ENCODE assay signal across 9 cellular contexts in the genomic region with DNA sequence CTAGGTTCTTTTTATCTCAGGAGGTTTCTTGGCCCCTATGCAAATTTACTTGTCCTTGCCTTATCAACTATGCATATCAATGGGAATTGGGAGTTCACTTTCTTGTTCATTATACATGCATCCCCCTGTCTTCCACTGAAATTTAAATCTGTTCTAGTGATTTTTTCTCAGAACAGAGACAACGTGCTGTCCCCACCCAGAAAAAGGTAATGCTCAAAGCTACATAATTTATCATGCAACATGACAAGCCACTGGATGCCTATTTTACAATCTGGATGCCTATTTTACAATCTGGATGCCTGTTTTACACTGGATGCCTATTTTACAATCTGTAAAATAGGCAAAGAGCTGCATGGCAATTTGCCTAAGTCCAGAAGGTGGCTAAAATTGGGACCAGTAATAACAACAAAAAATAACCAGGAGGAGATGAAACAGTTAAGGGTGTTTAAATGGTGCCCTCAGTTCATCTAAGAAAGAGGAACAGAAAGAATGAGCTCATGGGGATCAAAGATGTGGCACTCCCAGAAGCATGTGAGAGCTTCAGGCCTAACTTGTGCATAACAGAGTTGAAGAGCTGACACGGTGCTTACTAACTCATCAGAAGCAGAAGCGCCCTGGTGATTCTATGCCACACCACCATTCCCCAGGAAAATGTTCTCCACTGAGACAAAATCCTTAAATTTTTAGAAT.
DNase-seq lines count a peak whose midpoint lies in the region; ATAC-seq and TF ChIP-seq lines count a peak whose summit lies in the region.
"Had no signal": no experiment of that assay in that cellular context is flagged by ENCODE, and none has a peak within 500 bp of the region (broad histone marks: within the 10 kb centered on the region; RNA-seq: fewer than 3 reads in every experiment).

No MANE protein-coding gene starts in this region.

- H3K4me3 Mint-ChIP-seq in CD14-positive monocyte: peak overlapping the region in 1 of 2 donors; percentile 68
- no peak overlapping the region for H3K4me3 Mint-ChIP-seq in activated CD4-positive, alpha-beta T cell treated with anti-CD3 and anti-CD28 coated beads, Interleukin-2, amount 10 ng/mL, durations not matched to agents 24 days and 14 days

- peaks cover 42% of the 10 kb centered on the region for H3K4me1 Mint-ChIP-seq in CD14-positive monocyte
- no peaks in the 10 kb centered on the region for H3K4me1 Mint-ChIP-seq in activated CD4-positive, alpha-beta T cell treated with anti-CD3 and anti-CD28 coated beads, Interleukin-2, amount 10 ng/mL, durations not matched to agents 24 days and 14 days

- H3K27ac Mint-ChIP-seq in CD14-positive monocyte: peak overlapping the region; percentile 83 to 96 (median 92)
- no peak overlapping the region for H3K27ac Mint-ChIP-seq in activated CD4-positive, alpha-beta T cell treated with anti-CD3 and anti-CD28 coated beads, Interleukin-2, amount 10 ng/mL, durations not matched to agents 24 days and 14 days

- H3K27me3 ChIP-seq in osteoblast (ENCODE audit: insufficient read depth, low read length): no peaks in the 10 kb centered on the region
- H3K27me3 ChIP-seq: colonic mucosa had no signal

- DNase-seq in CD14-positive monocyte (ENCODE audit: low spot score): peak; percentile 64
- DNase-seq in GM19240 (ENCODE audit: insufficient read length, low spot score): peak; percentile 37
- peak; percentile 73 to 89 for DNase-seq in NOMO-1 (lab: John Stamatoyannopoulos, UW; ENCODE audit: unreplicated experiment in 2 of 2)
- no peak for DNase-seq in activated CD8-positive, alpha-beta memory T cell treated with anti-CD3 and anti-CD28 coated beads, Interleukin-2, amount 50 U/mL, for 4 hours
- DNase-seq in activated CD4-positive, alpha-beta T cell treated with anti-CD3 and anti-CD28 coated beads, Interleukin-2, amount 10 ng/mL, durations not matched to agents 24 days and 14 days: no peak
- no peak for DNase-seq in effector CD8-positive, alpha-beta T cell (lab: John Stamatoyannopoulos, UW)
- no peak for DNase-seq in osteoblast (ENCODE audit: insufficient read length, low spot score, missing footprints)
- DNase-seq: colonic mucosa had no signal

- no peak overlapping the region for H3K4me3 ChIP-seq in osteoblast (ENCODE audit: insufficient read depth, low read length)
- H3K4me3 ChIP-seq: colonic mucosa had no signal

- intact Hi-C loops in CD14-positive monocyte (cut with micrococcal nuclease): loop anchor here in 1 of 2 donors (5.0 kb wide), 1 partner anchor 38 kb away; no protein-coding TSS in a partner anchor
- intact Hi-C loops in activated CD4-positive, alpha-beta T cell treated with anti-CD3 and anti-CD28 coated beads, Interleukin-2, amount 10 ng/mL, durations not matched to agents 24 days and 14 days (cut with micrococcal nuclease): no loop called here

- no peaks in the 10 kb centered on the region for H4K20me1 ChIP-seq in osteoblast (ENCODE audit: insufficient read depth, low read length)

- no peak overlapping the region for H3K27ac ChIP-seq in osteoblast (ENCODE audit: low read depth, low read length)
- H3K27ac ChIP-seq: colonic mucosa had no signal

- peaks cover 27% of the 10 kb centered on the region for H3K4me1 ChIP-seq in osteoblast (ENCODE audit: insufficient read depth, low read length)
- H3K4me1 ChIP-seq: colonic mucosa had no signal

- H3K4me2 ChIP-seq in osteoblast (ENCODE audit: insufficient read depth, low read length): no peak overlapping the region

- H3K36me3 ChIP-seq in osteoblast (ENCODE audit: insufficient read depth, low read length): no peaks in the 10 kb centered on the region
- H3K36me3 ChIP-seq: colonic mucosa had no signal

- H3K9me3 ChIP-seq in osteoblast (ENCODE audit: low read depth, low read length): no peaks in the 10 kb centered on the region
- H3K9me3 ChIP-seq: colonic mucosa had no signal

- H3K79me2 ChIP-seq in osteoblast (ENCODE audit: insufficient read depth, low read length): no peaks in the 10 kb centered on the region

- no peaks in the 10 kb centered on the region for H3K9me3 Mint-ChIP-seq in CD14-positive monocyte
- peaks cover 3% of the 10 kb centered on the region for H3K9me3 Mint-ChIP-seq in activated CD4-positive, alpha-beta T cell treated with anti-CD3 and anti-CD28 coated beads, Interleukin-2, amount 10 ng/mL, durations not matched to agents 24 days and 14 days

- peak; percentile 100 for ATAC-seq in HG02938 (IDR thresholded peaks at IDR 0.05; ENCODE audit: unreplicated experiment)

- no peak overlapping the region for H2AFZ ChIP-seq in osteoblast (ENCODE audit: low read length)

- TF ChIP-seq CTCF in CD14-positive monocyte (IDR thresholded peaks at IDR 0.05) (no peak), osteoblast (IDR thresholded peaks at IDR 0.05; ENCODE audit: extremely low read depth, low read depth, low read length) (no peak)

- peaks cover 0 to under 1% (median 0%) of the 10 kb centered on the region in 3 donors for H3K27me3 Mint-ChIP-seq in CD14-positive monocyte (ENCODE audit: low read depth in 3 of 3)
- H3K27me3 Mint-ChIP-seq in activated CD4-positive, alpha-beta T cell treated with anti-CD3 and anti-CD28 coated beads, Interleukin-2, amount 10 ng/mL, durations not matched to agents 24 days and 14 days: no peaks in the 10 kb centered on the region

- peaks cover 0 to 3% of the 10 kb centered on the region in 2 donors for H3K36me3 Mint-ChIP-seq in CD14-positive monocyte
- no peaks in the 10 kb centered on the region for H3K36me3 Mint-ChIP-seq in activated CD4-positive, alpha-beta T cell treated with anti-CD3 and anti-CD28 coated beads, Interleukin-2, amount 10 ng/mL, durations not matched to agents 24 days and 14 days (ENCODE audit: low read depth)

Comparison
In these comparisons a context has a peak if more than half of its experiments do, and no peak if none do; other contexts are left out.
1. DNase-seq: peak in CD14-positive monocyte (single experiment), GM19240 (single experiment) and NOMO-1 (2 of 2); none in activated CD8-positive, alpha-beta memory T cell treated with anti-CD3 and anti-CD28 coated beads, Interleukin-2, amount 50 U/mL, for 4 hours (single experiment), activated CD4-positive, alpha-beta T cell treated with anti-CD3 and anti-CD28 coated beads, Interleukin-2, amount 10 ng/mL, durations not matched to agents 24 days and 14 days (single experiment), effector CD8-positive, alpha-beta T cell (single experiment) and osteoblast (single experiment).